In the genomic region with DNA sequence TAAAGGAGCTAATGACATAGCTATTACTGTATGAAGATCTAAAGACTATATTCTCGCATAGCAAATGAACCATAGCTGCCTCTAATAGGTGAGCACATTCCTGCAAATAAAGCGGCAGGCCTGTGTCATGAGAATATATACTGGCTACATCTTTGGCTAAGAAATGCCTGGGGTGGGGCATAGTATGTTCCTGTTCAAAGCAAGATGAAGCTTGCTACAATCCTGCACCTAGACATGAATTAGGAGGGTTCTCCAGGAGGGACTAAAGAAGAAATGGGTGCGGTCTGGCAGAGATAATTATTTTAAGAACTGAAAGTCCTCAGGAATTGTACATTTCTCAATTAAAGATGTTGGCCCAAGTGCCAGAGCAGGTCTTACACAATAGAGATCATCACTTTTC, we compare ENCODE assay signal across 9 cellular contexts. TPM values are rescaled to one million over a fixed set of nuclear protein-coding genes. Genes with fewer than 3 reads are reported as not detected.
"Had no signal": no experiment of that assay in that cellular context is flagged by ENCODE, and none has a peak within 500 bp of the region (broad histone marks: within the 10 kb centered on the region; RNA-seq: fewer than 3 reads in every experiment).

No MANE protein-coding gene starts in this region.

- DNase-seq: lower lobe of right lung had no signal

- H3K9me3 ChIP-seq: colonic mucosa, gastroesophageal sphincter, left ventricle myocardium inferior, lower lobe of right lung, prostate gland, thyroid gland had no signal

- H3K27ac ChIP-seq: colonic mucosa, gastroesophageal sphincter, left ventricle myocardium inferior, lower lobe of right lung, parathyroid adenoma, prostate gland, thyroid gland had no signal

- H3K27me3 ChIP-seq: colonic mucosa, gastroesophageal sphincter, thyroid gland had no signal

- H3K36me3 ChIP-seq: colonic mucosa, gastroesophageal sphincter, left ventricle myocardium inferior, prostate gland, thyroid gland had no signal

- H3K4me1 ChIP-seq: colonic mucosa, gastroesophageal sphincter, left ventricle myocardium inferior, lower lobe of right lung, prostate gland had no signal

- H3K4me3 ChIP-seq: colonic mucosa, gastroesophageal sphincter, left ventricle myocardium inferior, lower lobe of right lung, prostate gland, smooth muscle cell, thyroid gland had no signal

RNA-seq across cellular contexts. Expression of a gene that starts 46.8 kb away (rescaled TPM):
- polyA plus RNA-seq: immature natural killer cell had no signal
